Comparison of ENCODE assay signal across 8 cellular contexts in genomic region chr12:6540181-6540877, GRCh38. TPM values are rescaled to one million over a fixed set of nuclear protein-coding genes. Genes with fewer than 3 reads are reported as not detected.
A peak's percentile ranks its signal among the peaks of the same experiment; 100 is the strongest.
DNase-seq lines count a peak whose midpoint lies in the region; ATAC-seq and TF ChIP-seq lines count a peak whose summit lies in the region.

No MANE protein-coding gene starts in this region.

- H3K4me2 ChIP-seq in SU-DHL-6 (ENCODE audit: low read depth, low read length, poor library complexity, severe bottlenecking), result no peak overlapping the region

- H3K9me2 ChIP-seq in SU-DHL-6 (replicated peaks; ENCODE audit: insufficient read depth, low read length), result no peaks in the 10 kb centered on the region

- H3K36me3 Mint-ChIP-seq in IgD-negative memory B cell, result peaks cover 2% of the 10 kb centered on the region

- H3K9ac ChIP-seq in SU-DHL-6 (ENCODE audit: low read length), result no peak overlapping the region

- no peak overlapping the region for H3K4me3 ChIP-seq in SU-DHL-6 (ENCODE audit: insufficient read depth, low read length, poor library complexity, severe bottlenecking)
- peak overlapping the region in 1 of 2 donors; percentile 21 for H3K4me3 ChIP-seq in cardiac fibroblast (replicated peaks in 1 of 2; ENCODE audit: low read depth in 2 of 2, low read length in 2 of 2)

- H3K27ac ChIP-seq in SU-DHL-6 (ENCODE audit: low read depth, low read length), result peak overlapping the region; percentile 39

- no peak overlapping the region for H2AFZ ChIP-seq in SU-DHL-6 (ENCODE audit: low read depth, low read length, severe bottlenecking)

- H3K79me2 ChIP-seq in SU-DHL-6 (ENCODE audit: insufficient read depth, low read length), result peaks cover 14% of the 10 kb centered on the region

- no peaks in the 10 kb centered on the region for H3K9me3 ChIP-seq in SU-DHL-6 (ENCODE audit: insufficient read depth, low read length)

- DNase-seq in DMS153 treated with DMSO at 0.1 percent for 48 hours (lab: John Stamatoyannopoulos, UW; ENCODE audit: unreplicated experiment), result peak; percentile 84
- DNase-seq in cardiac fibroblast (ENCODE audit: low read depth in 2 of 2), result peak; percentile 97
- DNase-seq in left colon, result peak; percentile 95 to 97
- DNase-seq in stimulated activated naive CD4-positive, alpha-beta T cell (lab: John Stamatoyannopoulos, UW), result peak; percentile 12 to 48 (median 32)
- no peak for DNase-seq in cortex of kidney (lab: John Stamatoyannopoulos, UW)

- H3F3A ChIP-seq in SU-DHL-6 (ENCODE audit: insufficient read depth), result peaks cover 55% of the 10 kb centered on the region

- peaks cover 9% of the 10 kb centered on the region for H4K20me1 ChIP-seq in SU-DHL-6 (ENCODE audit: low read depth, low read length)

- peak overlapping the region in 2 of 3 donors; percentile 83 to 97 for H3K27ac Mint-ChIP-seq in IgD-negative memory B cell

- H3K27me3 ChIP-seq in SU-DHL-6 (ENCODE audit: low read length), result no peaks in the 10 kb centered on the region

- ATAC-seq in left colon, result peak; percentile 80
- no peak for ATAC-seq in GM21423 (IDR thresholded peaks at IDR 0.05; ENCODE audit: unreplicated experiment)

- H3K4me3 Mint-ChIP-seq in IgD-negative memory B cell, result peak overlapping the region; percentile 69 to 94 (median 84)

- peaks cover 19% of the 10 kb centered on the region for H3K36me3 ChIP-seq in SU-DHL-6 (ENCODE audit: low read length)

- TF ChIP-seq CTCF in SU-DHL-6 (IDR thresholded peaks at IDR 0.05; ENCODE audit: insufficient read depth, low read length, poor library complexity, severe bottlenecking), result no peak
- no peak for TF ChIP-seq CTCF in cardiac fibroblast (IDR thresholded peaks at IDR 0.05; ENCODE audit: low read depth, low read length)

- H3K4me1 Mint-ChIP-seq in IgD-negative memory B cell, result peaks cover 24 to 40% (median 30%) of the 10 kb centered on the region in 3 donors

- intact Hi-C loops in left colon (cut with DNase I, micrococcal nuclease), result no loop called here

- H3K27me3 Mint-ChIP-seq in IgD-negative memory B cell, result no peaks in the 10 kb centered on the region

- H3K9me3 Mint-ChIP-seq in IgD-negative memory B cell, result no peaks in the 10 kb centered on the region

RNA-seq across cellular contexts. Expression of gene GAPDH, which starts 6.0 kb away (rescaled TPM):
- polyA plus RNA-seq in IgD-negative memory B cell, result 1,479 TPM
- 1,000 to 10,000 TPM; 2,230 to 2,756 TPM for total RNA-seq in left colon

RNA-seq across cellular contexts. Expression of gene IFFO1, which starts 15.5 kb away (rescaled TPM):
- 12.3 TPM for polyA plus RNA-seq in IgD-negative memory B cell
- total RNA-seq in left colon, result 1 to 10 TPM; 3.8 to 7.2 TPM

RNA-seq across cellular contexts. Expression of gene NOP2, which starts 27.8 kb away (rescaled TPM):
- polyA plus RNA-seq in IgD-negative memory B cell, result 24.9 TPM
- 10 to 100 TPM; 22.2 to 34.4 TPM for total RNA-seq in left colon

RNA-seq across cellular contexts. Expression of gene NCAPD2, which starts 46.4 kb away (rescaled TPM):
- polyA plus RNA-seq in IgD-negative memory B cell, result 21.1 TPM
- total RNA-seq in left colon, result 10 to 100 TPM; 21.9 to 29.4 TPM

RNA-seq across cellular contexts. Expression of gene MRPL51, which starts 47.3 kb away (rescaled TPM):
- 165 TPM for polyA plus RNA-seq in IgD-negative memory B cell
- 100 to 1,000 TPM; 124 to 131 TPM for total RNA-seq in left colon
